In genomic region chr22:28051787-28052356, GRCh38 we compare ENCODE assay signal across 8 cellular contexts.
DNase-seq lines count a peak whose midpoint lies in the region; ATAC-seq and TF ChIP-seq lines count a peak whose summit lies in the region.

No MANE protein-coding gene starts in this region.

- no peak overlapping the region for H3K4me3 Mint-ChIP-seq in type B pancreatic cell

- DNase-seq in EL, result peak; percentile 68
- peak; percentile 36 for DNase-seq in T1000 (lab: John Stamatoyannopoulos, UW)
- peak; percentile 48 for DNase-seq in epidermal melanocyte (ENCODE audit: insufficient read length, low spot score)
- peak in 2 of 3 donors; percentile 75 to 76 for DNase-seq in mucosa of descending colon
- no peak for DNase-seq in type B pancreatic cell (ENCODE audit: extremely low spot score, unreplicated experiment)

- no peaks in the 10 kb centered on the region for H3K9me3 Mint-ChIP-seq in type B pancreatic cell

- no peaks in the 10 kb centered on the region for H3K4me1 ChIP-seq in mucosa of descending colon (ENCODE audit: low read depth)

- no peak overlapping the region for H3K27ac Mint-ChIP-seq in type B pancreatic cell

- no peak overlapping the region for H3K4me3 ChIP-seq in mucosa of descending colon

- H3K27me3 Mint-ChIP-seq in type B pancreatic cell, result no peaks in the 10 kb centered on the region

- peaks cover 4% of the 10 kb centered on the region for H3K36me3 Mint-ChIP-seq in type B pancreatic cell

- peak; percentile 93 for TF ChIP-seq CTCF in LNCAP (IDR thresholded peaks at IDR 0.05)
- peak; percentile 76 for TF ChIP-seq CTCF in mucosa of descending colon (IDR thresholded peaks at IDR 0.05)
- peak; percentile 95 for TF ChIP-seq CTCF in type B pancreatic cell (conservative IDR thresholded peaks at IDR 0.05)

- H3K36me3 ChIP-seq in mucosa of descending colon (ENCODE audit: low read depth), result no peaks in the 10 kb centered on the region

- peak; percentile 53 for ATAC-seq in mucosa of descending colon
- ATAC-seq in GM19035 (IDR thresholded peaks at IDR 0.05; ENCODE audit: unreplicated experiment), result no peak
- ATAC-seq in HG02623 (IDR thresholded peaks at IDR 0.05; ENCODE audit: unreplicated experiment), result no peak

- H3K4me1 Mint-ChIP-seq in type B pancreatic cell (ENCODE audit: unreplicated experiment), result peaks cover 36% of the 10 kb centered on the region

- no peaks in the 10 kb centered on the region for H3K9me3 ChIP-seq in mucosa of descending colon

- intact Hi-C loops in mucosa of descending colon (cut with DNase I, micrococcal nuclease), result loop anchor here (2.0 to 10.0 kb wide), 3 partner anchors 393 to 543 kb away; no protein-coding TSS in a partner anchor
